Comparison of ENCODE assay signal across 8 cellular contexts in genomic region chr2:112958428-112959108, GRCh38. TPM values are rescaled to one million over a fixed set of nuclear protein-coding genes. Genes with fewer than 3 reads are reported as not detected.
DNase-seq lines count a peak whose midpoint lies in the region; ATAC-seq and TF ChIP-seq lines count a peak whose summit lies in the region.

No MANE protein-coding gene starts in this region.

- no peaks in the 10 kb centered on the region for H3K4me1 Mint-ChIP-seq in activated CD8-positive, alpha-beta memory T cell treated with anti-CD3 and anti-CD28 coated beads, Interleukin-2, amount 10 ng/mL, durations not matched to agents 7 days and 5 days

- ATAC-seq in HG02884 (IDR thresholded peaks at IDR 0.05; ENCODE audit: unreplicated experiment), result peak; percentile 68
- peak; percentile 77 for ATAC-seq in activated CD8-positive, alpha-beta memory T cell treated with anti-CD3 and anti-CD28 coated beads, Interleukin-2, amount 10 ng/mL, durations not matched to agents 7 days and 5 days
- no peak for ATAC-seq in HG02970 (IDR thresholded peaks at IDR 0.05; ENCODE audit: low FRiP score, unreplicated experiment)

- peaks cover 12% of the 10 kb centered on the region for H3K27me3 Mint-ChIP-seq in activated CD8-positive, alpha-beta memory T cell treated with anti-CD3 and anti-CD28 coated beads, Interleukin-2, amount 10 ng/mL, durations not matched to agents 7 days and 5 days

- H3K36me3 Mint-ChIP-seq in activated CD8-positive, alpha-beta memory T cell treated with anti-CD3 and anti-CD28 coated beads, Interleukin-2, amount 10 ng/mL, durations not matched to agents 7 days and 5 days, result no peaks in the 10 kb centered on the region

- H3K27me3 ChIP-seq in osteoblast (ENCODE audit: insufficient read depth, low read length), result peaks cover 55% of the 10 kb centered on the region

- H3K4me3 ChIP-seq in osteoblast (ENCODE audit: insufficient read depth, low read length), result no peak overlapping the region

- H2AFZ ChIP-seq in osteoblast (ENCODE audit: low read length), result no peak overlapping the region

- TF ChIP-seq CTCF in osteoblast (IDR thresholded peaks at IDR 0.05; ENCODE audit: extremely low read depth, low read depth, low read length), result peak; percentile 95

- H3K9me3 ChIP-seq in osteoblast (ENCODE audit: low read depth, low read length), result no peaks in the 10 kb centered on the region

- H4K20me1 ChIP-seq in osteoblast (ENCODE audit: insufficient read depth, low read length), result no peaks in the 10 kb centered on the region

- H3K4me3 Mint-ChIP-seq in activated CD8-positive, alpha-beta memory T cell treated with anti-CD3 and anti-CD28 coated beads, Interleukin-2, amount 10 ng/mL, durations not matched to agents 7 days and 5 days, result no peak overlapping the region

- peaks cover 4% of the 10 kb centered on the region for H3K4me1 ChIP-seq in osteoblast (ENCODE audit: insufficient read depth, low read length)

- H3K27ac ChIP-seq in osteoblast (ENCODE audit: low read depth, low read length), result no peak overlapping the region

- CTCF ChIA-PET in activated CD8-positive, alpha-beta memory T cell treated with anti-CD3 and anti-CD28 coated beads, Interleukin-2, amount 10 ng/mL, durations not matched to agents 7 days and 5 days (lab: Charles Lee), result interaction anchor here (0.5 to 4.3 kb wide), 19 partner anchors 11 to 231 kb away, joined by 3 to 29 read pairs (median 3); partner anchors contain the start of gene IL36G

- H3K4me2 ChIP-seq in osteoblast (ENCODE audit: insufficient read depth, low read length), result peak overlapping the region; percentile 15

- no peaks in the 10 kb centered on the region for H3K79me2 ChIP-seq in osteoblast (ENCODE audit: insufficient read depth, low read length)

- no peaks in the 10 kb centered on the region for H3K36me3 ChIP-seq in osteoblast (ENCODE audit: insufficient read depth, low read length)

- no peaks in the 10 kb centered on the region for H3K9me3 Mint-ChIP-seq in activated CD8-positive, alpha-beta memory T cell treated with anti-CD3 and anti-CD28 coated beads, Interleukin-2, amount 10 ng/mL, durations not matched to agents 7 days and 5 days (ENCODE audit: low read depth)

- H3K27ac Mint-ChIP-seq in activated CD8-positive, alpha-beta memory T cell treated with anti-CD3 and anti-CD28 coated beads, Interleukin-2, amount 10 ng/mL, durations not matched to agents 7 days and 5 days, result no peak overlapping the region

- DNase-seq in NCI-H1436 (lab: John Stamatoyannopoulos, UW), result peak; percentile 41
- DNase-seq in NCI-H1436 treated with DMSO at 0.1 percent for 48 hours (lab: John Stamatoyannopoulos, UW), result no peak
- DNase-seq in NCI-H526 treated with DMSO at 0.1 percent for 48 hours (lab: John Stamatoyannopoulos, UW), result peak; percentile 50
- peak; percentile 58 for DNase-seq in activated CD8-positive, alpha-beta memory T cell treated with anti-CD3 and anti-CD28 coated beads, Interleukin-2, amount 10 ng/mL, durations not matched to agents 7 days and 5 days
- peak; percentile 40 for DNase-seq in fibroblast of the conjunctiva (ENCODE audit: low read depth)
- DNase-seq in osteoblast (ENCODE audit: insufficient read length, low spot score, missing footprints), result peak; percentile 47

RNA-seq across cellular contexts. Expression of gene IL36G, which starts 19.2 kb away (rescaled TPM):
- not detected for total RNA-seq in activated CD8-positive, alpha-beta memory T cell treated with anti-CD3 and anti-CD28 coated beads, Interleukin-2, amount 10 ng/mL, durations not matched to agents 7 days and 5 days
- not detected in 2 replicates for total RNA-seq in osteoblast

RNA-seq across cellular contexts. Expression of gene IL36A, which starts 46.7 kb away (rescaled TPM):
- under 1 TPM in 1 of 2 experiments, not detected in 1; 0.42 TPM for total RNA-seq in activated CD8-positive, alpha-beta memory T cell treated with anti-CD3 and anti-CD28 coated beads, Interleukin-2, amount 10 ng/mL, durations not matched to agents 7 days and 5 days
- not detected in 2 replicates for total RNA-seq in osteoblast

RNA-seq across cellular contexts. Expression of gene IL37, which starts 47.6 kb away (rescaled TPM):
- not detected for total RNA-seq in activated CD8-positive, alpha-beta memory T cell treated with anti-CD3 and anti-CD28 coated beads, Interleukin-2, amount 10 ng/mL, durations not matched to agents 7 days and 5 days
- not detected in 2 replicates for total RNA-seq in osteoblast
